Comparison of ENCODE assay signal across 8 cellular contexts in genomic region chrX:118495958-118496762, GRCh38. TPM values are rescaled to one million over a fixed set of nuclear protein-coding genes. Genes with fewer than 3 reads are reported as not detected.
DNase-seq lines count a peak whose midpoint lies in the region; ATAC-seq and FAIRE-seq lines count a peak whose summit lies in the region.

No MANE protein-coding gene starts in this region.

- H3K36me3 ChIP-seq in effector memory CD4-positive, alpha-beta T cell (ENCODE audit: control insufficient read depth, insufficient read depth, low read length), result no peaks in the 10 kb centered on the region
- H3K36me3 ChIP-seq in muscle layer of duodenum (ENCODE audit: control insufficient read depth in 1 of 2, insufficient read depth in 2 of 2, low read length in 2 of 2), result no peaks in the 10 kb centered on the region

- peak; percentile 41 for ATAC-seq in GM18499 (IDR thresholded peaks at IDR 0.05; ENCODE audit: insufficient read depth, unreplicated experiment)
- ATAC-seq in HG02642 (IDR thresholded peaks at IDR 0.05; ENCODE audit: poor library complexity, unreplicated experiment), result peak; percentile 56

- POLR2A ChIA-PET in activated CD4-positive, alpha-beta T cell treated with anti-CD3 and anti-CD28 coated beads, Interleukin-2, amount 10 ng/mL, durations not matched to agents 7 days and 5 days (lab: Charles Lee), result interaction anchor here (0.6 to 1.9 kb wide), 3 partner anchors 26 to 40 kb away, joined by 3 to 6 read pairs (median 3); no protein-coding TSS in a partner anchor

- peaks cover 22% of the 10 kb centered on the region for H3K36me3 Mint-ChIP-seq in activated CD4-positive, alpha-beta T cell treated with anti-CD3 and anti-CD28 coated beads, Interleukin-2, amount 10 ng/mL, durations not matched to agents 7 days and 5 days (ENCODE audit: low read depth)

- H3K4me3 Mint-ChIP-seq in activated CD4-positive, alpha-beta T cell treated with anti-CD3 and anti-CD28 coated beads, Interleukin-2, amount 10 ng/mL, durations not matched to agents 7 days and 5 days, result peak overlapping the region; percentile 98

- H3K27ac Mint-ChIP-seq in activated CD4-positive, alpha-beta T cell treated with anti-CD3 and anti-CD28 coated beads, Interleukin-2, amount 10 ng/mL, durations not matched to agents 7 days and 5 days, result peak overlapping the region; percentile 100

- FAIRE-seq in HTR-8/SVneo (lab: Jason Lieb, UNC), result no peak

- CTCF ChIA-PET in activated CD4-positive, alpha-beta T cell treated with anti-CD3 and anti-CD28 coated beads, Interleukin-2, amount 10 ng/mL, durations not matched to agents 7 days and 5 days (lab: Charles Lee), result interaction anchor here (1.0 to 1.5 kb wide), 5 partner anchors 26 to 105 kb away, joined by 3 to 4 read pairs (median 3); no protein-coding TSS in a partner anchor

- H3K27me3 ChIP-seq in effector memory CD4-positive, alpha-beta T cell (replicated peaks; ENCODE audit: control insufficient read depth, insufficient read depth, low read length, poor library complexity, severe bottlenecking), result no peaks in the 10 kb centered on the region
- no peaks in the 10 kb centered on the region for H3K27me3 ChIP-seq in muscle layer of duodenum (ENCODE audit: low read depth, low read length)

- DNase-seq in NCI-H1930 (lab: John Stamatoyannopoulos, UW), result peak; percentile 7 to 22
- peak; percentile 86 for DNase-seq in activated CD4-positive, alpha-beta T cell treated with anti-CD3 and anti-CD28 coated beads, Interleukin-2, amount 10 ng/mL, durations not matched to agents 7 days and 5 days
- peak; percentile 62 to 70 (median 63) for DNase-seq in effector memory CD4-positive, alpha-beta T cell
- DNase-seq in stimulated activated CD8-positive, alpha-beta memory T cell treated with anti-CD3 and anti-CD28 coated beads, Interleukin-7, amount 100 ng/mL, for 48 hours (ENCODE audit: extremely low read depth in 1 of 2, low read depth in 1 of 2), result peak; percentile 39 to 60
- DNase-seq in HTR-8/SVneo (ENCODE audit: insufficient read length, low spot score), result no peak

- H3K4me3 ChIP-seq in effector memory CD4-positive, alpha-beta T cell (ENCODE audit: insufficient read depth, low read depth, low read length, poor library complexity, severe bottlenecking), result peak overlapping the region; percentile 65
- peak overlapping the region; percentile 75 to 77 for H3K4me3 ChIP-seq in muscle layer of duodenum (ENCODE audit: low read depth in 1 of 2, low read length in 2 of 2)

- H3K4me1 ChIP-seq in effector memory CD4-positive, alpha-beta T cell (ENCODE audit: control insufficient read depth, insufficient read depth, low read length, poor library complexity, severe bottlenecking), result peaks cover 16% of the 10 kb centered on the region
- H3K4me1 ChIP-seq in muscle layer of duodenum (ENCODE audit: control insufficient read depth in 1 of 2, insufficient read depth in 2 of 2, low read length in 2 of 2), result peaks cover 0 to 7% of the 10 kb centered on the region in 2 donors

- H3K27me3 Mint-ChIP-seq in activated CD4-positive, alpha-beta T cell treated with anti-CD3 and anti-CD28 coated beads, Interleukin-2, amount 10 ng/mL, durations not matched to agents 7 days and 5 days, result no peaks in the 10 kb centered on the region

- no peaks in the 10 kb centered on the region for H3K9me3 ChIP-seq in effector memory CD4-positive, alpha-beta T cell (ENCODE audit: control insufficient read depth, low read length)
- H3K9me3 ChIP-seq in muscle layer of duodenum (ENCODE audit: control insufficient read depth in 1 of 2, low read length in 2 of 2), result no peaks in the 10 kb centered on the region

- H3K4me1 Mint-ChIP-seq in activated CD4-positive, alpha-beta T cell treated with anti-CD3 and anti-CD28 coated beads, Interleukin-2, amount 10 ng/mL, durations not matched to agents 7 days and 5 days, result peaks cover 33% of the 10 kb centered on the region

- H3K27ac ChIP-seq in effector memory CD4-positive, alpha-beta T cell (ENCODE audit: insufficient read depth, low read length, poor library complexity, severe bottlenecking), result peak overlapping the region; percentile 89
- peak overlapping the region; percentile 19 for H3K27ac ChIP-seq in muscle layer of duodenum (ENCODE audit: low read length)

- no peaks in the 10 kb centered on the region for H3K9me3 Mint-ChIP-seq in activated CD4-positive, alpha-beta T cell treated with anti-CD3 and anti-CD28 coated beads, Interleukin-2, amount 10 ng/mL, durations not matched to agents 7 days and 5 days

RNA-seq across cellular contexts. Expression of gene DOCK11, which starts 0.5 kb away (rescaled TPM):
- total RNA-seq in activated CD4-positive, alpha-beta T cell treated with anti-CD3 and anti-CD28 coated beads, Interleukin-2, amount 10 ng/mL, durations not matched to agents 7 days and 5 days, result 10 to 100 TPM; 76.6 to 77.8 TPM
